In the genomic region with DNA sequence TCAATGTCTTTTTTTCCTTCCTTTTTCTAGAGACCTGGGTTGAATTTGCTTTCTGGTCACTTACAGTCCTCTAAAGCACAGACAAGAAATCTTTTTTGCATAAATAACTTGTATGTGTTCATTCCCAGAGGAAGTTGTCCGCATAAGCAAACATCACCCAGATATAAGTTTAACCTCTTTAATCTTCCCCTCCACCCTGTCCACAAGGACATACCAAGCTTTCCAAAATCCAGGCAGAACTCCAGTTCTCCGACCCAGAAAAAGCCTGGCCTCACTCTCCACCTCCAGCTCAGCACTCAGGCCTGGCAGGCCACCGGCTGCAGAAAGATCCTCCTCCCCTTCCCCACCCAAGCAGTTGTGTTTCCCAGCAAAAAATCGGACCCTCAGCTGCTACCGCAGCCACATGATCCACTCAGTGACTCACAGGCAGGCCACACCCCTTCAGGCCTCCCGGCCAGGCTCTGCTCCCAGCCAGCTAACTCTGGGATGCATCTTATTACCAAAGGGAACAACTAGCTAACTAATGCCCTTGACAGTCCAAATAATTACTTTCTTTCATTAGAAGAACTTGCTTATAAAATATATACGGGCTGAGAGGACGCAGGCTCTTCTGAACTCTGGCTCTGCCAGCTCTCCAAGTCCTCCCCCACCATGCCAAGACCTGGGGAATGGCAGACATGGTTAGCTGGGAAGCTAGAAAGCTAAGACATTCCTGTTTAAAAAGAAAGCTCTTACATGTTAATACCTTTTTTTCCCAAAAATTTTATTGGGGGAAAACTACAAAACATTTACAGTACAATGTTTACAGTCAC, we compare ENCODE assay signal across 1 cellular context.
TF ChIP-seq lines count a peak whose summit lies in the region.

No MANE protein-coding gene starts in this region.

TF ChIP-seq in HepG2, 621 proteins besides CTCF, POLR2A, EP300 and RAD21 (continued from another document and continues in another):
- TF ChIP-seq, protein P1, sequence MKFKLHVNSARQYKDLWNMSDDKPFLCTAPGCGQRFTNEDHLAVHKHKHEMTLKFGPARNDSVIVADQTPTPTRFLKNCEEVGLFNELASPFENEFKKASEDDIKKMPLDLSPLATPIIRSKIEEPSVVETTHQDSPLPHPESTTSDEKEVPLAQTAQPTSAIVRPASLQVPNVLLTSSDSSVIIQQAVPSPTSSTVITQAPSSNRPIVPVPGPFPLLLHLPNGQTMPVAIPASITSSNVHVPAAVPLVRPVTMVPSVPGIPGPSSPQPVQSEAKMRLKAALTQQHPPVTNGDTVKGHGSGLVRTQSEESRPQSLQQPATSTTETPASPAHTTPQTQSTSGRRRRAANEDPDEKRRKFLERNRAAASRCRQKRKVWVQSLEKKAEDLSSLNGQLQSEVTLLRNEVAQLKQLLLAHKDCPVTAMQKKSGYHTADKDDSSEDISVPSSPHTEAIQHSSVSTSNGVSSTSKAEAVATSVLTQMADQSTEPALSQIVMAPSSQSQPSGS (CRISPR knock-in tag; IDR thresholded peaks at IDR 0.05): peak; percentile 59; the same call in 1 of the 2 replicates
- TF ChIP-seq ZSCAN9 (CRISPR knock-in tag; IDR thresholded peaks at IDR 0.05; ENCODE audit: borderline replicate concordance): peak; percentile 45; the same call in 1 of the 2 replicates
- TF ChIP-seq HDAC2 (CRISPR knock-in tag; IDR thresholded peaks at IDR 0.05): peak; percentile 91
- TF ChIP-seq, protein P2, sequence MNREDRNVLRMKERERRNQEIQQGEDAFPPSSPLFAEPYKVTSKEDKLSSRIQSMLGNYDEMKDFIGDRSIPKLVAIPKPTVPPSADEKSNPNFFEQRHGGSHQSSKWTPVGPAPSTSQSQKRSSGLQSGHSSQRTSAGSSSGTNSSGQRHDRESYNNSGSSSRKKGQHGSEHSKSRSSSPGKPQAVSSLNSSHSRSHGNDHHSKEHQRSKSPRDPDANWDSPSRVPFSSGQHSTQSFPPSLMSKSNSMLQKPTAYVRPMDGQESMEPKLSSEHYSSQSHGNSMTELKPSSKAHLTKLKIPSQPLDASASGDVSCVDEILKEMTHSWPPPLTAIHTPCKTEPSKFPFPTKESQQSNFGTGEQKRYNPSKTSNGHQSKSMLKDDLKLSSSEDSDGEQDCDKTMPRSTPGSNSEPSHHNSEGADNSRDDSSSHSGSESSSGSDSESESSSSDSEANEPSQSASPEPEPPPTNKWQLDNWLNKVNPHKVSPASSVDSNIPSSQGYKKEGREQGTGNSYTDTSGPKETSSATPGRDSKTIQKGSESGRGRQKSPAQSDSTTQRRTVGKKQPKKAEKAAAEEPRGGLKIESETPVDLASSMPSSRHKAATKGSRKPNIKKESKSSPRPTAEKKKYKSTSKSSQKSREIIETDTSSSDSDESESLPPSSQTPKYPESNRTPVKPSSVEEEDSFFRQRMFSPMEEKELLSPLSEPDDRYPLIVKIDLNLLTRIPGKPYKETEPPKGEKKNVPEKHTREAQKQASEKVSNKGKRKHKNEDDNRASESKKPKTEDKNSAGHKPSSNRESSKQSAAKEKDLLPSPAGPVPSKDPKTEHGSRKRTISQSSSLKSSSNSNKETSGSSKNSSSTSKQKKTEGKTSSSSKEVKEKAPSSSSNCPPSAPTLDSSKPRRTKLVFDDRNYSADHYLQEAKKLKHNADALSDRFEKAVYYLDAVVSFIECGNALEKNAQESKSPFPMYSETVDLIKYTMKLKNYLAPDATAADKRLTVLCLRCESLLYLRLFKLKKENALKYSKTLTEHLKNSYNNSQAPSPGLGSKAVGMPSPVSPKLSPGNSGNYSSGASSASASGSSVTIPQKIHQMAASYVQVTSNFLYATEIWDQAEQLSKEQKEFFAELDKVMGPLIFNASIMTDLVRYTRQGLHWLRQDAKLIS (CRISPR knock-in tag; IDR thresholded peaks at IDR 0.05): peak; percentile 90; the same call in 1 of the 2 replicates
- peak; percentile 79; the same call in 1 of the 2 replicates for TF ChIP-seq FIP1L1 (IDR thresholded peaks at IDR 0.05; ENCODE audit: borderline replicate concordance, insufficient read depth, low read depth, low read length)
- TF ChIP-seq POLR2AphosphoS2 (IDR thresholded peaks at IDR 0.05; ENCODE audit: low read depth, low read length): peak; percentile 87
- peak; percentile 54 for TF ChIP-seq RARA (CRISPR knock-in tag; IDR thresholded peaks at IDR 0.05)
- TF ChIP-seq CEBPG (CRISPR knock-in tag; IDR thresholded peaks at IDR 0.05): peak; percentile 15; the same call in 1 of the 2 replicates
- peak; percentile 81 for TF ChIP-seq ZNF274 (CRISPR knock-in tag; IDR thresholded peaks at IDR 0.05)
- TF ChIP-seq MTF1 (CRISPR knock-in tag; IDR thresholded peaks at IDR 0.05): no peak
- TF ChIP-seq ZNF205 (CRISPR knock-in tag; IDR thresholded peaks at IDR 0.05): peak; percentile 89
- peak; percentile 78; the same call in 1 of the 2 replicates for TF ChIP-seq RXRA (CRISPR knock-in tag; IDR thresholded peaks at IDR 0.05)
- TF ChIP-seq MXI1 (IDR thresholded peaks at IDR 0.05; ENCODE audit: borderline replicate concordance, low read depth, low read length): peak; percentile 90; the same call in 2 of the 3 replicates
- no peak for TF ChIP-seq ZSCAN31 (CRISPR knock-in tag; IDR thresholded peaks at IDR 0.05; ENCODE audit: low read depth)
- TF ChIP-seq HOXA5 (CRISPR knock-in tag; IDR thresholded peaks at IDR 0.05): 0 out of 2 replicates have a peak, but pooled peaks have one; percentile 34
- peak; percentile 100 for TF ChIP-seq RBM22 (optimal IDR thresholded peaks at IDR 0.05; ENCODE audit: low read length)
- TF ChIP-seq ARNT2 (CRISPR knock-in tag; IDR thresholded peaks at IDR 0.05; ENCODE audit: low read depth): 0 out of 2 replicates have a peak, but pooled peaks have one; percentile 21
- TF ChIP-seq, protein P3, sequence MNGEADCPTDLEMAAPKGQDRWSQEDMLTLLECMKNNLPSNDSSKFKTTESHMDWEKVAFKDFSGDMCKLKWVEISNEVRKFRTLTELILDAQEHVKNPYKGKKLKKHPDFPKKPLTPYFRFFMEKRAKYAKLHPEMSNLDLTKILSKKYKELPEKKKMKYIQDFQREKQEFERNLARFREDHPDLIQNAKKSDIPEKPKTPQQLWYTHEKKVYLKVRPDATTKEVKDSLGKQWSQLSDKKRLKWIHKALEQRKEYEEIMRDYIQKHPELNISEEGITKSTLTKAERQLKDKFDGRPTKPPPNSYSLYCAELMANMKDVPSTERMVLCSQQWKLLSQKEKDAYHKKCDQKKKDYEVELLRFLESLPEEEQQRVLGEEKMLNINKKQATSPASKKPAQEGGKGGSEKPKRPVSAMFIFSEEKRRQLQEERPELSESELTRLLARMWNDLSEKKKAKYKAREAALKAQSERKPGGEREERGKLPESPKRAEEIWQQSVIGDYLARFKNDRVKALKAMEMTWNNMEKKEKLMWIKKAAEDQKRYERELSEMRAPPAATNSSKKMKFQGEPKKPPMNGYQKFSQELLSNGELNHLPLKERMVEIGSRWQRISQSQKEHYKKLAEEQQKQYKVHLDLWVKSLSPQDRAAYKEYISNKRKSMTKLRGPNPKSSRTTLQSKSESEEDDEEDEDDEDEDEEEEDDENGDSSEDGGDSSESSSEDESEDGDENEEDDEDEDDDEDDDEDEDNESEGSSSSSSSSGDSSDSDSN (CRISPR knock-in tag; IDR thresholded peaks at IDR 0.05): peak; percentile 81
- no peak for TF ChIP-seq ZSCAN30 (CRISPR knock-in tag; IDR thresholded peaks at IDR 0.05)
- TF ChIP-seq ATRX (CRISPR knock-in tag; IDR thresholded peaks at IDR 0.05; ENCODE audit: borderline replicate concordance): no peak
- TF ChIP-seq RFXAP (CRISPR knock-in tag; IDR thresholded peaks at IDR 0.05; ENCODE audit: borderline replicate concordance): 0 out of 2 replicates have a peak, but pooled peaks have one; percentile 60
- peak; percentile 83 for TF ChIP-seq GATAD1 (CRISPR knock-in tag; IDR thresholded peaks at IDR 0.05)
- TF ChIP-seq NCOA2 (CRISPR knock-in tag; IDR thresholded peaks at IDR 0.05): peak; percentile 75
- TF ChIP-seq ZMYM4 (CRISPR knock-in tag; IDR thresholded peaks at IDR 0.05): peak; percentile 79; the same call in 1 of the 2 replicates
- peak; percentile 69 for TF ChIP-seq CBX1 (IDR thresholded peaks at IDR 0.05; ENCODE audit: low read depth)
- TF ChIP-seq ZNF160 (CRISPR knock-in tag; IDR thresholded peaks at IDR 0.05): no peak
- TF ChIP-seq TBP (CRISPR knock-in tag; IDR thresholded peaks at IDR 0.05): no peak
- no peak for TF ChIP-seq ZNF446 (CRISPR knock-in tag; IDR thresholded peaks at IDR 0.05)
- no peak for TF ChIP-seq TEAD2 (CRISPR knock-in tag; IDR thresholded peaks at IDR 0.05)
- no peak for TF ChIP-seq SOX6 (IDR thresholded peaks at IDR 0.05)
- peak; percentile 29; the same call in 1 of the 2 replicates for TF ChIP-seq SOX6 (CRISPR knock-in tag; IDR thresholded peaks at IDR 0.05)
- peak; percentile 56; the same call in 1 of the 2 replicates for TF ChIP-seq ZBTB7B (CRISPR knock-in tag; IDR thresholded peaks at IDR 0.05)
- TF ChIP-seq TGIF2 (CRISPR knock-in tag; IDR thresholded peaks at IDR 0.05): peak; percentile 92
- TF ChIP-seq, protein P4, sequence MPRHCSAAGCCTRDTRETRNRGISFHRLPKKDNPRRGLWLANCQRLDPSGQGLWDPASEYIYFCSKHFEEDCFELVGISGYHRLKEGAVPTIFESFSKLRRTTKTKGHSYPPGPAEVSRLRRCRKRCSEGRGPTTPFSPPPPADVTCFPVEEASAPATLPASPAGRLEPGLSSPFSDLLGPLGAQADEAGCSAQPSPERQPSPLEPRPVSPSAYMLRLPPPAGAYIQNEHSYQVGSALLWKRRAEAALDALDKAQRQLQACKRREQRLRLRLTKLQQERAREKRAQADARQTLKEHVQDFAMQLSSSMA (CRISPR knock-in tag; IDR thresholded peaks at IDR 0.05): peak; percentile 85
- TF ChIP-seq JUNB (CRISPR knock-in tag; IDR thresholded peaks at IDR 0.05; ENCODE audit: borderline replicate concordance): peak; percentile 65; the same call in 1 of the 2 replicates
- peak; percentile 45 for TF ChIP-seq JARID2 (CRISPR knock-in tag; IDR thresholded peaks at IDR 0.05; ENCODE audit: insufficient replicate concordance)
- 0 out of 2 replicates have a peak, but pooled peaks have one; percentile 29 for TF ChIP-seq ZNF788 (CRISPR knock-in tag; IDR thresholded peaks at IDR 0.05; ENCODE audit: borderline replicate concordance)
- TF ChIP-seq SALL1 (CRISPR knock-in tag; IDR thresholded peaks at IDR 0.05): peak; percentile 88
- TF ChIP-seq ZNF781 (CRISPR knock-in tag; IDR thresholded peaks at IDR 0.05; ENCODE audit: borderline replicate concordance, not compliant biosample characterization): peak; percentile 85
- peak; percentile 82; the same call in 1 of the 2 replicates for TF ChIP-seq NFATC3 (CRISPR knock-in tag; IDR thresholded peaks at IDR 0.05)
- TF ChIP-seq IRX3 (CRISPR knock-in tag; IDR thresholded peaks at IDR 0.05; ENCODE audit: borderline replicate concordance, low read depth): no peak
- TF ChIP-seq PHF8 (CRISPR knock-in tag; IDR thresholded peaks at IDR 0.05): peak; percentile 42; the same call in 1 of the 2 replicates
- peak; percentile 46 for TF ChIP-seq STAG1 (CRISPR knock-in tag; IDR thresholded peaks at IDR 0.05)
- TF ChIP-seq ZNF598 (CRISPR knock-in tag; IDR thresholded peaks at IDR 0.05; ENCODE audit: borderline replicate concordance): peak; percentile 69
- no peak for TF ChIP-seq ZNF652 (CRISPR knock-in tag; IDR thresholded peaks at IDR 0.05; ENCODE audit: borderline replicate concordance, low read depth)
- TF ChIP-seq DMAP1 (CRISPR knock-in tag; IDR thresholded peaks at IDR 0.05): no peak; the same call in 1 of the 2 replicates
- TF ChIP-seq, protein P5, sequence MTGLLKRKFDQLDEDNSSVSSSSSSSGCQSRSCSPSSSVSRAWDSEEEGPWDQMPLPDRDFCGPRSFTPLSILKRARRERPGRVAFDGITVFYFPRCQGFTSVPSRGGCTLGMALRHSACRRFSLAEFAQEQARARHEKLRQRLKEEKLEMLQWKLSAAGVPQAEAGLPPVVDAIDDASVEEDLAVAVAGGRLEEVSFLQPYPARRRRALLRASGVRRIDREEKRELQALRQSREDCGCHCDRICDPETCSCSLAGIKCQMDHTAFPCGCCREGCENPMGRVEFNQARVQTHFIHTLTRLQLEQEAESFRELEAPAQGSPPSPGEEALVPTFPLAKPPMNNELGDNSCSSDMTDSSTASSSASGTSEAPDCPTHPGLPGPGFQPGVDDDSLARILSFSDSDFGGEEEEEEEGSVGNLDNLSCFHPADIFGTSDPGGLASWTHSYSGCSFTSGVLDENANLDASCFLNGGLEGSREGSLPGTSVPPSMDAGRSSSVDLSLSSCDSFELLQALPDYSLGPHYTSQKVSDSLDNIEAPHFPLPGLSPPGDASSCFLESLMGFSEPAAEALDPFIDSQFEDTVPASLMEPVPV (CRISPR knock-in tag; IDR thresholded peaks at IDR 0.05): no peak
- TF ChIP-seq, protein P6, sequence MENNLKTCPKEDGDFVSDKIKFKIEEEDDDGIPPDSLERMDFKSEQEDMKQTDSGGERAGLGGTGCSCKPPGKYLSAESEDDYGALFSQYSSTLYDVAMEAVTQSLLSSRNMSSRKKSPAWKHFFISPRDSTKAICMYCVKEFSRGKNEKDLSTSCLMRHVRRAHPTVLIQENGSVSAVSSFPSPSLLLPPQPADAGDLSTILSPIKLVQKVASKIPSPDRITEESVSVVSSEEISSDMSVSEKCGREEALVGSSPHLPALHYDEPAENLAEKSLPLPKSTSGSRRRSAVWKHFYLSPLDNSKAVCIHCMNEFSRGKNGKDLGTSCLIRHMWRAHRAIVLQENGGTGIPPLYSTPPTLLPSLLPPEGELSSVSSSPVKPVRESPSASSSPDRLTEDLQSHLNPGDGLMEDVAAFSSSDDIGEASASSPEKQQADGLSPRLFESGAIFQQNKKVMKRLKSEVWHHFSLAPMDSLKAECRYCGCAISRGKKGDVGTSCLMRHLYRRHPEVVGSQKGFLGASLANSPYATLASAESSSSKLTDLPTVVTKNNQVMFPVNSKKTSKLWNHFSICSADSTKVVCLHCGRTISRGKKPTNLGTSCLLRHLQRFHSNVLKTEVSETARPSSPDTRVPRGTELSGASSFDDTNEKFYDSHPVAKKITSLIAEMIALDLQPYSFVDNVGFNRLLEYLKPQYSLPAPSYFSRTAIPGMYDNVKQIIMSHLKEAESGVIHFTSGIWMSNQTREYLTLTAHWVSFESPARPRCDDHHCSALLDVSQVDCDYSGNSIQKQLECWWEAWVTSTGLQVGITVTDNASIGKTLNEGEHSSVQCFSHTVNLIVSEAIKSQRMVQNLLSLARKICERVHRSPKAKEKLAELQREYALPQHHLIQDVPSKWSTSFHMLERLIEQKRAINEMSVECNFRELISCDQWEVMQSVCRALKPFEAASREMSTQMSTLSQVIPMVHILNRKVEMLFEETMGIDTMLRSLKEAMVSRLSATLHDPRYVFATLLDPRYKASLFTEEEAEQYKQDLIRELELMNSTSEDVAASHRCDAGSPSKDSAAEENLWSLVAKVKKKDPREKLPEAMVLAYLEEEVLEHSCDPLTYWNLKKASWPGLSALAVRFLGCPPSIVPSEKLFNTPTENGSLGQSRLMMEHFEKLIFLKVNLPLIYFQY (CRISPR knock-in tag; IDR thresholded peaks at IDR 0.05; ENCODE audit: borderline replicate concordance): peak; percentile 47; the same call in 1 of the 2 replicates
- TF ChIP-seq JUND (CRISPR knock-in tag; IDR thresholded peaks at IDR 0.05): peak; percentile 87
- TF ChIP-seq TBX2 (CRISPR knock-in tag; IDR thresholded peaks at IDR 0.05; ENCODE audit: borderline replicate concordance): peak; percentile 41; the same call in 1 of the 2 replicates
